Comparison of ENCODE assay signal across 25 cellular contexts in the genomic region with DNA sequence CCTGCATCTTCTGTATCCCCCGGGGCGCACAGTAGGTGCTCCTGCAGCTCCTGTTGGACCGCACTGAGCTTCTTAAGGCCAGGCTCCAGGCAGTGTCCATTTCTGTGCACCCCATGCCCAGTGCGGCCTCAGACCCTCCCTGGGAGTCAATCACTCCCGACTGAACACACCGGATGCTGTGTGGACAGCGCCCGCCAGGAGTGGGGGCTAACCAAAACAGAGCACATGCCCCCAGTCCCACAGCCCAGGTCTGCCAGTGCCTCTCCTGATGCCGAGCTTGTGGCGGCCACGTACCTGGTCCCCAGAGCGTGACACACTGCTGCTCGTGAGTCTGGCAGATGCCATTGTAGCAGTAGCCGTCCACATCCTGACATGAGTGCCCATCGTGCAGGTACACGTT.
"Had no signal": no experiment of that assay in that cellular context is flagged by ENCODE, and none has a peak within 500 bp of the region (broad histone marks: within the 10 kb centered on the region; RNA-seq: fewer than 3 reads in every experiment).

No MANE protein-coding gene starts in this region.

- H3K36me3 Mint-ChIP-seq: activated naive CD4-positive, alpha-beta T cell treated with anti-CD3 and anti-CD28 coated beads, Interleukin-2, amount 50 U/mL, for 24 hours had no signal

- H3K9me3 Mint-ChIP-seq: activated CD4-positive, alpha-beta memory T cell treated with anti-CD3 and anti-CD28 coated beads, Interleukin-2, amount 10 ng/mL, durations not matched to agents 7 days and 5 days; activated CD4-positive, alpha-beta T cell treated with anti-CD3 and anti-CD28 coated beads, Interleukin-2, amount 10 ng/mL, durations not matched to agents 7 days and 5 days; activated naive CD4-positive, alpha-beta T cell treated with anti-CD3 and anti-CD28 coated beads, Interleukin-2, amount 50 U/mL, for 24 hours; activated naive CD8-positive, alpha-beta T cell treated with anti-CD3 and anti-CD28 coated beads, Interleukin-2, amount 50 U/mL, for 24 hours; activated T-cell treated with anti-CD3 and anti-CD28 coated beads, Interleukin-2, amount 50 U/mL, for 24 hours; activated T-helper 17 cell treated with anti-CD3 and anti-CD28 coated beads, Interleukin-2, amount 50 U/mL, for 72 hours; neural crest cell; stimulated activated naive CD8-positive, alpha-beta T cell treated with anti-CD3 and anti-CD28 coated beads, Interleukin-15, Interleukin-2, amounts not matched to agents 100 ng/mL and 50 ng/mL, for 24 hours; T-helper 1 cell treated with Interleukin-12 subunit alpha and Interleukin-12 subunit beta and Interleukin-4 antibody, amounts not matched to agents 30 μg/mL and 1 μg/mL, for 36 hours had no signal

- H3K4me1 Mint-ChIP-seq: activated CD4-positive, alpha-beta memory T cell treated with anti-CD3 and anti-CD28 coated beads, Interleukin-2, amount 10 ng/mL, durations not matched to agents 7 days and 5 days; activated CD4-positive, alpha-beta T cell treated with anti-CD3 and anti-CD28 coated beads, Interleukin-2, amount 10 ng/mL, durations not matched to agents 7 days and 5 days; activated naive CD4-positive, alpha-beta T cell treated with anti-CD3 and anti-CD28 coated beads, Interleukin-2, amount 50 U/mL, for 24 hours; activated naive CD8-positive, alpha-beta T cell treated with anti-CD3 and anti-CD28 coated beads, Interleukin-2, amount 50 U/mL, for 24 hours; activated T-helper 17 cell treated with anti-CD3 and anti-CD28 coated beads, Interleukin-2, amount 50 U/mL, for 72 hours had no signal

- H3K27me3 Mint-ChIP-seq: activated CD4-positive, alpha-beta memory T cell treated with anti-CD3 and anti-CD28 coated beads, Interleukin-2, amount 10 ng/mL, durations not matched to agents 7 days and 5 days; activated CD4-positive, alpha-beta T cell treated with anti-CD3 and anti-CD28 coated beads, Interleukin-2, amount 10 ng/mL, durations not matched to agents 7 days and 5 days; activated naive CD4-positive, alpha-beta T cell treated with anti-CD3 and anti-CD28 coated beads, Interleukin-2, amount 50 U/mL, for 24 hours; type B pancreatic cell had no signal

- H3K27ac Mint-ChIP-seq: activated CD4-positive, alpha-beta memory T cell treated with anti-CD3 and anti-CD28 coated beads, Interleukin-2, amount 10 ng/mL, durations not matched to agents 7 days and 5 days; activated CD4-positive, alpha-beta T cell treated with anti-CD3 and anti-CD28 coated beads, Interleukin-2, amount 10 ng/mL, durations not matched to agents 7 days and 5 days; activated naive CD4-positive, alpha-beta T cell treated with anti-CD3 and anti-CD28 coated beads, Interleukin-2, amount 50 U/mL, for 24 hours; activated naive CD8-positive, alpha-beta T cell treated with anti-CD3 and anti-CD28 coated beads, Interleukin-2, amount 50 U/mL, for 24 hours; activated T-cell treated with anti-CD3 and anti-CD28 coated beads, Interleukin-2, amount 50 U/mL, for 24 hours; activated T-helper 17 cell treated with anti-CD3 and anti-CD28 coated beads, Interleukin-2, amount 50 U/mL, for 72 hours; stimulated activated naive CD8-positive, alpha-beta T cell treated with anti-CD3 and anti-CD28 coated beads, Interleukin-15, Interleukin-2, amounts not matched to agents 100 ng/mL and 50 ng/mL, for 24 hours; T-helper 1 cell treated with Interleukin-12 subunit alpha and Interleukin-12 subunit beta and Interleukin-4 antibody, amounts not matched to agents 30 μg/mL and 1 μg/mL, for 36 hours; type B pancreatic cell had no signal

- H3K4me3 Mint-ChIP-seq: activated CD4-positive, alpha-beta memory T cell treated with anti-CD3 and anti-CD28 coated beads, Interleukin-2, amount 10 ng/mL, durations not matched to agents 7 days and 5 days; activated CD4-positive, alpha-beta T cell treated with anti-CD3 and anti-CD28 coated beads, Interleukin-2, amount 10 ng/mL, durations not matched to agents 7 days and 5 days; activated naive CD4-positive, alpha-beta T cell treated with anti-CD3 and anti-CD28 coated beads, Interleukin-2, amount 50 U/mL, for 24 hours; activated naive CD8-positive, alpha-beta T cell treated with anti-CD3 and anti-CD28 coated beads, Interleukin-2, amount 50 U/mL, for 24 hours; activated T-cell treated with anti-CD3 and anti-CD28 coated beads, Interleukin-2, amount 50 U/mL, for 24 hours; activated T-helper 17 cell treated with anti-CD3 and anti-CD28 coated beads, Interleukin-2, amount 50 U/mL, for 72 hours; neural crest cell; stimulated activated naive CD8-positive, alpha-beta T cell treated with anti-CD3 and anti-CD28 coated beads, Interleukin-15, Interleukin-2, amounts not matched to agents 100 ng/mL and 50 ng/mL, for 24 hours; T-helper 1 cell treated with Interleukin-12 subunit alpha and Interleukin-12 subunit beta and Interleukin-4 antibody, amounts not matched to agents 30 μg/mL and 1 μg/mL, for 36 hours; type B pancreatic cell had no signal

- DNase-seq: activated CD4-positive, alpha-beta memory T cell treated with anti-CD3 and anti-CD28 coated beads, Interleukin-2, amount 10 ng/mL, durations not matched to agents 7 days and 5 days; activated CD4-positive, alpha-beta T cell treated with anti-CD3 and anti-CD28 coated beads for 1 hour; activated CD4-positive, alpha-beta T cell treated with anti-CD3 and anti-CD28 coated beads, Interleukin-2, amount 10 ng/mL, durations not matched to agents 7 days and 5 days; activated CD8-positive, alpha-beta memory T cell treated with anti-CD3 and anti-CD28 coated beads, Interleukin-2, amount 50 U/mL, for 48 hours; activated gamma-delta T cell treated with Interleukin-2 at 50 U/mL for 16 hours; activated naive CD8-positive, alpha-beta T cell treated with anti-CD3 and anti-CD28 coated beads, Interleukin-2, amount 50 U/mL, for 24 hours; activated T-cell treated with anti-CD3 and anti-CD28 coated beads, Interleukin-2, amount 50 U/mL, for 24 hours; amygdala; central memory CD4-positive, alpha-beta T cell; effector memory CD4-positive, alpha-beta T cell; left ventricle myocardium inferior; mucosa of descending colon; occipital lobe; stimulated activated CD4-positive, alpha-beta T cell treated with anti-CD3 and anti-CD28 coated beads, Interleukin-4, amount 100 ng/mL, for 1 hour; substantia nigra; SW 1271; T-helper 9 cell; uterus had no signal

- ATAC-seq: activated naive CD8-positive, alpha-beta T cell treated with anti-CD3 and anti-CD28 coated beads, Interleukin-2, amount 50 U/mL, for 24 hours; activated T-helper 17 cell treated with anti-CD3 and anti-CD28 coated beads, Interleukin-2, amount 50 U/mL, for 72 hours; mucosa of descending colon; right cardiac atrium had no signal
